Comparison of ENCODE assay signal across 8 cellular contexts in the genomic region with DNA sequence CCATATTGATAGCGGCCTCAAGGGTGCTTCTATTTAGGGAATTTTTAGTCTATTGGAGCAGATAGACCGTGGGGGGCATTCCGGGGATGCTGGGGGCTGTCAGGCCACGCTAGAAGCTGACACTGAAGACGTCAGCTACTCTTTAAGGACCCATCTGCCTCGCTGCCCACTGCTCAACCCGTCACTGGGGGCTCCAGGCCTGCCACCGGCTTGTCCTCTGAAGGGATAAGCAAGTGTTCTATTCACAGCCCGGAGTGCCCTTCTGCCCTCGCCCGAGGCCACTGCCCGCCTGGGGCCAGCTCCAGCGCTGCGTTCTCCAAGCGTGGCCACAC. TPM values are rescaled to one million over a fixed set of nuclear protein-coding genes. Genes with fewer than 3 reads are reported as not detected.
DNase-seq lines count a peak whose midpoint lies in the region; ATAC-seq and TF ChIP-seq lines count a peak whose summit lies in the region.

No MANE protein-coding gene starts in this region.

- H3K36me3 ChIP-seq in subcutaneous abdominal adipose tissue (ENCODE audit: control insufficient read depth in 5 of 5, insufficient read depth in 5 of 5, low read length in 5 of 5): peaks cover 0 to 7% (median 3%) of the 10 kb centered on the region in 5 donors

- peaks cover 29% of the 10 kb centered on the region for H3K27me3 Mint-ChIP-seq in T-helper 2 cell treated with Interferon-gamma antibody and Interleukin-4, amounts not matched to agents 5 μg/mL and 100 μg/mL, for 36 hours (ENCODE audit: low read depth)
- no peaks in the 10 kb centered on the region for H3K27me3 Mint-ChIP-seq in activated B cell treated with CpG ODN at 0.5 μM for 24 hours

- ATAC-seq in activated B cell treated with CpG ODN at 0.5 μM for 24 hours (ENCODE audit: low read depth) (no peak), GM19397 (IDR thresholded peaks at IDR 0.05; ENCODE audit: unreplicated experiment) (no peak)

- no peak for DNase-seq in T-helper 2 cell treated with Interferon-gamma antibody and Interleukin-4, amounts not matched to agents 5 μg/mL and 100 μg/mL, for 36 hours (ENCODE audit: low spot score)
- DNase-seq in T-helper 2 cell (no peak), activated B cell treated with CpG ODN at 0.5 μM for 24 hours (no peak), COLO668 (lab: John Stamatoyannopoulos, UW; ENCODE audit: unreplicated experiment) (no peak), activated gamma-delta T cell treated with Interleukin-2 at 50 U/mL for 16 hours (no peak)

- H3K4me3 ChIP-seq in iPS-18c (ENCODE audit: insufficient read depth, low read depth, low read length) (peak overlapping the region; percentile 51), subcutaneous abdominal adipose tissue (ENCODE audit: low read depth in 1 of 5, low read length in 5 of 5) (peak overlapping the region; percentile 48 to 64 (median 50))

- intact Hi-C loops in activated B cell treated with CpG ODN at 0.5 μM for 24 hours (cut with micrococcal nuclease): loop anchor here (5.0 kb wide), 2 partner anchors 395 to 1560 kb away; no protein-coding TSS in a partner anchor

- H3K27ac ChIP-seq in subcutaneous abdominal adipose tissue (ENCODE audit: low read depth, low read length): peak overlapping the region; percentile 46

- peaks cover 18% of the 10 kb centered on the region for H3K36me3 Mint-ChIP-seq in T-helper 2 cell treated with Interferon-gamma antibody and Interleukin-4, amounts not matched to agents 5 μg/mL and 100 μg/mL, for 36 hours (ENCODE audit: low read depth)
- H3K36me3 Mint-ChIP-seq in activated B cell treated with CpG ODN at 0.5 μM for 24 hours (ENCODE audit: low read depth): peaks cover 22% of the 10 kb centered on the region

- POLR2A ChIA-PET in activated B cell treated with CpG ODN at 0.5 μM for 24 hours (lab: Charles Lee): interaction anchor here (0.7 to 2.7 kb wide), 2 partner anchors 10 to 35 kb away, joined by 6 to 11 read pairs; no protein-coding TSS in a partner anchor

- peak overlapping the region in 3 of 5 donors; percentile 31 to 62 (median 59) for H3K9ac ChIP-seq in subcutaneous abdominal adipose tissue (ENCODE audit: low read length in 5 of 5)

- H3K9me3 Mint-ChIP-seq in T-helper 2 cell treated with Interferon-gamma antibody and Interleukin-4, amounts not matched to agents 5 μg/mL and 100 μg/mL, for 36 hours: no peaks in the 10 kb centered on the region
- no peaks in the 10 kb centered on the region for H3K9me3 Mint-ChIP-seq in activated B cell treated with CpG ODN at 0.5 μM for 24 hours

- no peak for TF ChIP-seq CTCF in activated B cell treated with CpG ODN at 0.5 μM for 24 hours (IDR thresholded peaks at IDR 0.05)

- peaks cover 11% of the 10 kb centered on the region for H3K9me3 ChIP-seq in iPS-18c (ENCODE audit: control insufficient read depth, insufficient read depth, low read length)
- H3K9me3 ChIP-seq in subcutaneous abdominal adipose tissue (ENCODE audit: control insufficient read depth in 5 of 5, low read length in 5 of 5): no peaks in the 10 kb centered on the region

- H3K27me3 ChIP-seq in subcutaneous abdominal adipose tissue (ENCODE audit: control insufficient read depth in 5 of 5, insufficient read depth in 4 of 5, low read length in 5 of 5): peaks cover 0 to 10% (median 2%) of the 10 kb centered on the region in 5 donors

- H3K4me1 ChIP-seq in subcutaneous abdominal adipose tissue (ENCODE audit: control insufficient read depth in 5 of 5, insufficient read depth in 5 of 5, low read length in 5 of 5): peaks cover 0 to 15% (median 13%) of the 10 kb centered on the region in 5 donors

- CTCF ChIA-PET in activated B cell treated with CpG ODN at 0.5 μM for 24 hours (lab: Charles Lee): interaction anchor here (1.2 to 2.3 kb wide), 2 partner anchors 10 to 13 kb away, joined by 3 to 9 read pairs; no protein-coding TSS in a partner anchor

- H3K4me3 Mint-ChIP-seq in T-helper 2 cell treated with Interferon-gamma antibody and Interleukin-4, amounts not matched to agents 5 μg/mL and 100 μg/mL, for 36 hours: peak overlapping the region; percentile 68
- H3K4me3 Mint-ChIP-seq in activated B cell treated with CpG ODN at 0.5 μM for 24 hours: peak overlapping the region; percentile 67

- peaks cover 17% of the 10 kb centered on the region for H3K4me1 Mint-ChIP-seq in T-helper 2 cell treated with Interferon-gamma antibody and Interleukin-4, amounts not matched to agents 5 μg/mL and 100 μg/mL, for 36 hours (ENCODE audit: low read depth)
- peaks cover 27% of the 10 kb centered on the region for H3K4me1 Mint-ChIP-seq in activated B cell treated with CpG ODN at 0.5 μM for 24 hours

- H3K27ac Mint-ChIP-seq in T-helper 2 cell treated with Interferon-gamma antibody and Interleukin-4, amounts not matched to agents 5 μg/mL and 100 μg/mL, for 36 hours: no peak overlapping the region
- peak overlapping the region; percentile 30 for H3K27ac Mint-ChIP-seq in activated B cell treated with CpG ODN at 0.5 μM for 24 hours

RNA-seq across cellular contexts. Expression of a gene that starts 0.7 kb away (rescaled TPM):
- total RNA-seq in activated B cell treated with CpG ODN at 0.5 μM for 24 hours: 57.6 and 58.9 TPM in 2 replicates
